1 cellular context compared by ENCODE assay signal in the genomic region with DNA sequence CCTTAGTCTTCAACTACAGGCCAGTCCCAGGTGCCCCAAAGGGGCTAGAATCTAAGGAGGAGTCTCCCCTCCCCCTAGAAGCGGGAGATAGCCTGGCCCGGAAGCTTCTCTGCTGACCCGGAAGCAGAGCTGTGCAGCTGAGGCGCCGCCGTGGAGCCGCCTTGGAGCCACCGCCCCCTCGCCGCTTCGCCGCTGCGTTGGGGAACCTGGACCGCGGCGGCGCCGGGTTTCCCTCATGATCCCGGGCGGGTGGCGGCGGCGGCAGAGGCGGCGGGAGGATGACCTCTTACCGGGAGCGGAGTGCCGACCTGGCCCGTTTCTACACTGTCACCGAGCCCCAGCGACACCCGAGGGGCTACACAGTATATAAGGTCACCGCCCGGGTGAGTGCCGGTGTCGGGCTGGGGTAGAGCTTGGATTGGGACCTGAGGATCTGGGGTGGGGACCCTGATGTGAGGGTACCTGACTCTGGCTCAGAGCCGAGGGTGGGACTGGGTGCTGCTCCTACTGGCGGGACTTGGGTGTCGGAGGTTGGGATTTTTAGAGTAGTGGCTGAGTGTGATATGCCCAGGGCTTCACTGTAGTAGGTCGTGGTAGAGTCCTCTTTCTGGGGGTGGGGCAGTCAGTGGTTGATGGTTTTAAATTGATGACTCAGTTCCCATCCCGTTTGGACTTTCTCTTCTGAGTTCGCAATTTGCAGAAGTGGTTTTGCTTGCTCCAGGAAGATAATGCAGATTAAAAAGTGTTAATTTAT.
TF ChIP-seq lines count a peak whose summit lies in the region.

A gene with protein sequence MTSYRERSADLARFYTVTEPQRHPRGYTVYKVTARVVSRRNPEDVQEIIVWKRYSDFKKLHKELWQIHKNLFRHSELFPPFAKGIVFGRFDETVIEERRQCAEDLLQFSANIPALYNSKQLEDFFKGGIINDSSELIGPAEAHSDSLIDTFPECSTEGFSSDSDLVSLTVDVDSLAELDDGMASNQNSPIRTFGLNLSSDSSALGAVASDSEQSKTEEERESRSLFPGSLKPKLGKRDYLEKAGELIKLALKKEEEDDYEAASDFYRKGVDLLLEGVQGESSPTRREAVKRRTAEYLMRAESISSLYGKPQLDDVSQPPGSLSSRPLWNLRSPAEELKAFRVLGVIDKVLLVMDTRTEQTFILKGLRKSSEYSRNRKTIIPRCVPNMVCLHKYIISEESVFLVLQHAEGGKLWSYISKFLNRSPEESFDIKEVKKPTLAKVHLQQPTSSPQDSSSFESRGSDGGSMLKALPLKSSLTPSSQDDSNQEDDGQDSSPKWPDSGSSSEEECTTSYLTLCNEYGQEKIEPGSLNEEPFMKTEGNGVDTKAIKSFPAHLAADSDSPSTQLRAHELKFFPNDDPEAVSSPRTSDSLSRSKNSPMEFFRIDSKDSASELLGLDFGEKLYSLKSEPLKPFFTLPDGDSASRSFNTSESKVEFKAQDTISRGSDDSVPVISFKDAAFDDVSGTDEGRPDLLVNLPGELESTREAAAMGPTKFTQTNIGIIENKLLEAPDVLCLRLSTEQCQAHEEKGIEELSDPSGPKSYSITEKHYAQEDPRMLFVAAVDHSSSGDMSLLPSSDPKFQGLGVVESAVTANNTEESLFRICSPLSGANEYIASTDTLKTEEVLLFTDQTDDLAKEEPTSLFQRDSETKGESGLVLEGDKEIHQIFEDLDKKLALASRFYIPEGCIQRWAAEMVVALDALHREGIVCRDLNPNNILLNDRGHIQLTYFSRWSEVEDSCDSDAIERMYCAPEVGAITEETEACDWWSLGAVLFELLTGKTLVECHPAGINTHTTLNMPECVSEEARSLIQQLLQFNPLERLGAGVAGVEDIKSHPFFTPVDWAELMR (plus strand): TSS at position 115 of the 754 bp plus-strand sequence. CDS start 164 bp downstream, at position 279.

TF ChIP-seq in HepG2, 621 proteins besides CTCF, POLR2A, EP300 and RAD21 (continued from another document and continues in another):
- TF ChIP-seq, protein P1, sequence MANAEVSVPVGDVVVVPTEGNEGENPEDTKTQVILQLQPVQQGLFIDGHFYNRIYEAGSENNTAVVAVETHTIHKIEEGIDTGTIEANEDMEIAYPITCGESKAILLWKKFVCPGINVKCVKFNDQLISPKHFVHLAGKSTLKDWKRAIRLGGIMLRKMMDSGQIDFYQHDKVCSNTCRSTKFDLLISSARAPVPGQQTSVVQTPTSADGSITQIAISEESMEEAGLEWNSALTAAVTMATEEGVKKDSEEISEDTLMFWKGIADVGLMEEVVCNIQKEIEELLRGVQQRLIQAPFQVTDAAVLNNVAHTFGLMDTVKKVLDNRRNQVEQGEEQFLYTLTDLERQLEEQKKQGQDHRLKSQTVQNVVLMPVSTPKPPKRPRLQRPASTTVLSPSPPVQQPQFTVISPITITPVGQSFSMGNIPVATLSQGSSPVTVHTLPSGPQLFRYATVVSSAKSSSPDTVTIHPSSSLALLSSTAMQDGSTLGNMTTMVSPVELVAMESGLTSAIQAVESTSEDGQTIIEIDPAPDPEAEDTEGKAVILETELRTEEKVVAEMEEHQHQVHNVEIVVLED (CRISPR knock-in tag; IDR thresholded peaks at IDR 0.05; ENCODE audit: borderline replicate concordance): peak; percentile 76
- TF ChIP-seq ZSCAN9 (CRISPR knock-in tag; IDR thresholded peaks at IDR 0.05; ENCODE audit: borderline replicate concordance) (no peak), GATAD2A (CRISPR knock-in tag; IDR thresholded peaks at IDR 0.05) (0 out of 2 replicates have a peak, but pooled peaks have one; percentile 4), FLYWCH1 (CRISPR knock-in tag; IDR thresholded peaks at IDR 0.05) (no peak), NFE2L1 (CRISPR knock-in tag; IDR thresholded peaks at IDR 0.05; ENCODE audit: borderline replicate concordance) (no peak), ZNF749 (CRISPR knock-in tag; IDR thresholded peaks at IDR 0.05; ENCODE audit: borderline replicate concordance) (peak; percentile 27; the same call in 1 of the 2 replicates), GFI1 (CRISPR knock-in tag; IDR thresholded peaks at IDR 0.05; ENCODE audit: borderline replicate concordance) (peak; percentile 76), RFX1 (IDR thresholded peaks at IDR 0.05) (no peak), ZNF317 (CRISPR knock-in tag; IDR thresholded peaks at IDR 0.05) (0 out of 2 replicates have a peak, but pooled peaks have one; percentile 4), ESRRA (CRISPR knock-in tag; IDR thresholded peaks at IDR 0.05; ENCODE audit: low read depth) (0 out of 2 replicates have a peak, but pooled peaks have one; percentile 37), ZFP90 (CRISPR knock-in tag; IDR thresholded peaks at IDR 0.05; ENCODE audit: borderline replicate concordance) (peak; percentile 48; the same call in 1 of the 2 replicates), BRCA1 (CRISPR knock-in tag; IDR thresholded peaks at IDR 0.05) (peak; percentile 74; the same call in 1 of the 2 replicates), JUND (CRISPR knock-in tag; IDR thresholded peaks at IDR 0.05) (0 out of 2 replicates have a peak, but pooled peaks have one; percentile 30), ZSCAN29 (CRISPR knock-in tag; conservative IDR thresholded peaks at IDR 0.05) (peak; percentile 83; the same call in 1 of the 2 replicates), GABPB1 (CRISPR knock-in tag; IDR thresholded peaks at IDR 0.05) (peak; percentile 100), RXRA (CRISPR knock-in tag; IDR thresholded peaks at IDR 0.05) (peak; percentile 41; the same call in 1 of the 2 replicates), ZFAT (CRISPR knock-in tag; conservative IDR thresholded peaks at IDR 0.05) (no peak), IKZF4 (CRISPR knock-in tag; IDR thresholded peaks at IDR 0.05; ENCODE audit: borderline replicate concordance, low read depth, not compliant biosample characterization) (no peak), ZNF747 (CRISPR knock-in tag; IDR thresholded peaks at IDR 0.05; ENCODE audit: borderline replicate concordance) (peak; percentile 17; the same call in 1 of the 2 replicates), ZNF605 (CRISPR knock-in tag; IDR thresholded peaks at IDR 0.05) (no peak), PHF20 (CRISPR knock-in tag; IDR thresholded peaks at IDR 0.05) (peak; percentile 93), ZNF350 (CRISPR knock-in tag; IDR thresholded peaks at IDR 0.05; ENCODE audit: borderline replicate concordance, low read depth) (peak; percentile 77; the same call in 1 of the 2 replicates), FOXA3 (CRISPR knock-in tag; IDR thresholded peaks at IDR 0.05) (peak; percentile 27; the same call in 1 of the 2 replicates), FOXP1 (IDR thresholded peaks at IDR 0.05) (no peak), FOXP1 (CRISPR knock-in tag; IDR thresholded peaks at IDR 0.05) (no peak), NFRKB (IDR thresholded peaks at IDR 0.05) (no peak), ARID2 (CRISPR knock-in tag; IDR thresholded peaks at IDR 0.05; ENCODE audit: borderline replicate concordance) (peak; percentile 73; the same call in 1 of the 2 replicates), CBX1 (IDR thresholded peaks at IDR 0.05; ENCODE audit: low read depth) (peak; percentile 74), YY1 (IDR thresholded peaks at IDR 0.05; ENCODE audit: insufficient read depth, insufficient replicate concordance, low read depth, low read length) (peak; percentile 77), ZNF781 (CRISPR knock-in tag; IDR thresholded peaks at IDR 0.05; ENCODE audit: borderline replicate concordance, not compliant biosample characterization) (no peak), GABPA (IDR thresholded peaks at IDR 0.05; ENCODE audit: low read depth, low read length) (peak; percentile 94), GABPA (CRISPR knock-in tag; IDR thresholded peaks at IDR 0.05; ENCODE audit: low read depth) (peak; percentile 94), ZNF879 (CRISPR knock-in tag; IDR thresholded peaks at IDR 0.05) (no peak), ZNF709 (CRISPR knock-in tag; IDR thresholded peaks at IDR 0.05) (0 out of 2 replicates have a peak, but pooled peaks have one; percentile 18), NONO (IDR thresholded peaks at IDR 0.05) (no peak), NONO (CRISPR knock-in tag; conservative IDR thresholded peaks at IDR 0.05) (peak; percentile 79; the same call in 1 of the 2 replicates), ZNF501 (CRISPR knock-in tag; IDR thresholded peaks at IDR 0.05) (peak; percentile 79), HES4 (CRISPR knock-in tag; IDR thresholded peaks at IDR 0.05; ENCODE audit: borderline replicate concordance) (no peak), ZNF10 (CRISPR knock-in tag; IDR thresholded peaks at IDR 0.05; ENCODE audit: borderline replicate concordance, low read depth) (no peak)
- TF ChIP-seq, protein P2, sequence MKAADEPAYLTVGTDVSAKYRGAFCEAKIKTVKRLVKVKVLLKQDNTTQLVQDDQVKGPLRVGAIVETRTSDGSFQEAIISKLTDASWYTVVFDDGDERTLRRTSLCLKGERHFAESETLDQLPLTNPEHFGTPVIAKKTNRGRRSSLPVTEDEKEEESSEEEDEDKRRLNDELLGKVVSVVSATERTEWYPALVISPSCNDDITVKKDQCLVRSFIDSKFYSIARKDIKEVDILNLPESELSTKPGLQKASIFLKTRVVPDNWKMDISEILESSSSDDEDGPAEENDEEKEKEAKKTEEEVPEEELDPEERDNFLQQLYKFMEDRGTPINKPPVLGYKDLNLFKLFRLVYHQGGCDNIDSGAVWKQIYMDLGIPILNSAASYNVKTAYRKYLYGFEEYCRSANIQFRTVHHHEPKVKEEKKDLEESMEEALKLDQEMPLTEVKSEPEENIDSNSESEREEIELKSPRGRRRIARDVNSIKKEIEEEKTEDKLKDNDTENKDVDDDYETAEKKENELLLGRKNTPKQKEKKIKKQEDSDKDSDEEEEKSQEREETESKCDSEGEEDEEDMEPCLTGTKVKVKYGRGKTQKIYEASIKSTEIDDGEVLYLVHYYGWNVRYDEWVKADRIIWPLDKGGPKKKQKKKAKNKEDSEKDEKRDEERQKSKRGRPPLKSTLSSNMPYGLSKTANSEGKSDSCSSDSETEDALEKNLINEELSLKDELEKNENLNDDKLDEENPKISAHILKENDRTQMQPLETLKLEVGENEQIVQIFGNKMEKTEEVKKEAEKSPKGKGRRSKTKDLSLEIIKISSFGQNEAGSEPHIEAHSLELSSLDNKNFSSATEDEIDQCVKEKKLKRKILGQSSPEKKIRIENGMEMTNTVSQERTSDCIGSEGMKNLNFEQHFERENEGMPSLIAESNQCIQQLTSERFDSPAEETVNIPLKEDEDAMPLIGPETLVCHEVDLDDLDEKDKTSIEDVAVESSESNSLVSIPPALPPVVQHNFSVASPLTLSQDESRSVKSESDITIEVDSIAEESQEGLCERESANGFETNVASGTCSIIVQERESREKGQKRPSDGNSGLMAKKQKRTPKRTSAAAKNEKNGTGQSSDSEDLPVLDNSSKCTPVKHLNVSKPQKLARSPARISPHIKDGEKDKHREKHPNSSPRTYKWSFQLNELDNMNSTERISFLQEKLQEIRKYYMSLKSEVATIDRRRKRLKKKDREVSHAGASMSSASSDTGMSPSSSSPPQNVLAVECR (CRISPR knock-in tag; IDR thresholded peaks at IDR 0.05; ENCODE audit: borderline replicate concordance): peak; percentile 94
- TF ChIP-seq, protein P3, sequence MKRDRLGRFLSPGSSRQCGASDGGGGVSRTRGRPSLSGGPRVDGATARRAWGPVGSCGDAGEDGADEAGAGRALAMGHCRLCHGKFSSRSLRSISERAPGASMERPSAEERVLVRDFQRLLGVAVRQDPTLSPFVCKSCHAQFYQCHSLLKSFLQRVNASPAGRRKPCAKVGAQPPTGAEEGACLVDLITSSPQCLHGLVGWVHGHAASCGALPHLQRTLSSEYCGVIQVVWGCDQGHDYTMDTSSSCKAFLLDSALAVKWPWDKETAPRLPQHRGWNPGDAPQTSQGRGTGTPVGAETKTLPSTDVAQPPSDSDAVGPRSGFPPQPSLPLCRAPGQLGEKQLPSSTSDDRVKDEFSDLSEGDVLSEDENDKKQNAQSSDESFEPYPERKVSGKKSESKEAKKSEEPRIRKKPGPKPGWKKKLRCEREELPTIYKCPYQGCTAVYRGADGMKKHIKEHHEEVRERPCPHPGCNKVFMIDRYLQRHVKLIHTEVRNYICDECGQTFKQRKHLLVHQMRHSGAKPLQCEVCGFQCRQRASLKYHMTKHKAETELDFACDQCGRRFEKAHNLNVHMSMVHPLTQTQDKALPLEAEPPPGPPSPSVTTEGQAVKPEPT (CRISPR knock-in tag; IDR thresholded peaks at IDR 0.05; ENCODE audit: low read depth): peak; percentile 54; the same call in 1 of the 2 replicates
- TF ChIP-seq, protein P4, sequence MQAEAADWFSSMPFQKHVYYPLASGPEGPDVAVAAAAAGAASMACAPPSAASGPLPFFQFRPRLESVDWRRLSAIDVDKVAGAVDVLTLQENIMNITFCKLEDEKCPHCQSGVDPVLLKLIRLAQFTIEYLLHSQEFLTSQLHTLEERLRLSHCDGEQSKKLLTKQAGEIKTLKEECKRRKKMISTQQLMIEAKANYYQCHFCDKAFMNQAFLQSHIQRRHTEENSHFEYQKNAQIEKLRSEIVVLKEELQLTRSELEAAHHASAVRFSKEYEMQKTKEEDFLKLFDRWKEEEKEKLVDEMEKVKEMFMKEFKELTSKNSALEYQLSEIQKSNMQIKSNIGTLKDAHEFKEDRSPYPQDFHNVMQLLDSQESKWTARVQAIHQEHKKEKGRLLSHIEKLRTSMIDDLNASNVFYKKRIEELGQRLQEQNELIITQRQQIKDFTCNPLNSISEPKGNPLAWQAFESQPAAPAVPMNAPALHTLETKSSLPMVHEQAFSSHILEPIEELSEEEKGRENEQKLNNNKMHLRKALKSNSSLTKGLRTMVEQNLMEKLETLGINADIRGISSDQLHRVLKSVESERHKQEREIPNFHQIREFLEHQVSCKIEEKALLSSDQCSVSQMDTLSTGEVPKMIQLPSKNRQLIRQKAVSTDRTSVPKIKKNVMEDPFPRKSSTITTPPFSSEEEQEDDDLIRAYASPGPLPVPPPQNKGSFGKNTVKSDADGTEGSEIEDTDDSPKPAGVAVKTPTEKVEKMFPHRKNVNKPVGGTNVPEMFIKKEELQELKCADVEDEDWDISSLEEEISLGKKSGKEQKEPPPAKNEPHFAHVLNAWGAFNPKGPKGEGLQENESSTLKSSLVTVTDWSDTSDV (CRISPR knock-in tag; IDR thresholded peaks at IDR 0.05): no peak
- TF ChIP-seq, protein P5, sequence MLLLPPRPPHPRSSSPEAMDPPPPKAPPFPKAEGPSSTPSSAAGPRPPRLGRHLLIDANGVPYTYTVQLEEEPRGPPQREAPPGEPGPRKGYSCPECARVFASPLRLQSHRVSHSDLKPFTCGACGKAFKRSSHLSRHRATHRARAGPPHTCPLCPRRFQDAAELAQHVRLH (CRISPR knock-in tag; IDR thresholded peaks at IDR 0.05; ENCODE audit: borderline replicate concordance, low read depth): 0 out of 2 replicates have a peak, but pooled peaks have one; percentile 29
- TF ChIP-seq, protein P6, sequence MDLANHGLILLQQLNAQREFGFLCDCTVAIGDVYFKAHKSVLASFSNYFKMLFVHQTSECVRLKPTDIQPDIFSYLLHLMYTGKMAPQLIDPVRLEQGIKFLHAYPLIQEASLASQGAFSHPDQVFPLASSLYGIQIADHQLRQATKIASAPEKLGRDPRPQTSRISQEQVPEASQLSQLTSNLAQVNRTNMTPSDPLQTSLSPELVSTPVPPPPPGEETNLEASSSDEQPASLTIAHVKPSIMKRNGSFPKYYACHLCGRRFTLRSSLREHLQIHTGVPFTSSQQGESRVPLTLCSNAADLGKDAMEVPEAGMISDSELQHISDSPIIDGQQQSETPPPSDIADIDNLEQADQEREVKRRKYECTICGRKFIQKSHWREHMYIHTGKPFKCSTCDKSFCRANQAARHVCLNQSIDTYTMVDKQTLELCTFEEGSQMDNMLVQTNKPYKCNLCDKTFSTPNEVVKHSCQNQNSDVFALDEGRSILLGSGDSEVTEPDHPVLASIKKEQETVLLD (CRISPR knock-in tag; IDR thresholded peaks at IDR 0.05; ENCODE audit: low read depth): peak; percentile 85
